In the genomic region with DNA sequence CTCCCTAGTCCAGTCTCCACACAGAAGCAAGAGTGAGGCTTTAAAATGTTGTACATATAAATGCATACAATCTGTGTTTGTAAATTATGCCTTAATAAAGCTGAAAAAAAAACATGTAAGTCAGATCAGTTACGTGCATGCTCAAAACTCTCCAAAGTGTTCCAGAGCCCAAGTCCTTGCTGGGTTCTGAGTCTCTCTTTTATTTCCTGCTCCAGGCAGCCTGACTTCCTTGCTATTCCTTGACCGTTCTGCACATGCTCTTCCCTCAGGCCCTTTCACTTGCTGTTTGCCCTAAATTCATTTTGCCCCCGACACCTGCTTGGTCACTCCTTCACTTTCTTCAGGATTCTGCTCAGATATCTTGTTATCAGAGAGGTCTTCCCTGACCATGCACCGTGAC, we compare ENCODE assay signal across 3 cellular contexts.
TF ChIP-seq lines count a peak whose summit lies in the region.

No MANE protein-coding gene starts in this region.

TF ChIP-seq in GM23338, 12 proteins besides CTCF, POLR2A, EP300 and RAD21:
- TF ChIP-seq ZNF114 (CRISPR knock-in tag; IDR thresholded peaks at IDR 0.05): no peak
- TF ChIP-seq JUNB (IDR thresholded peaks at IDR 0.05; ENCODE audit: unreplicated experiment): no peak
- TF ChIP-seq, protein P1, sequence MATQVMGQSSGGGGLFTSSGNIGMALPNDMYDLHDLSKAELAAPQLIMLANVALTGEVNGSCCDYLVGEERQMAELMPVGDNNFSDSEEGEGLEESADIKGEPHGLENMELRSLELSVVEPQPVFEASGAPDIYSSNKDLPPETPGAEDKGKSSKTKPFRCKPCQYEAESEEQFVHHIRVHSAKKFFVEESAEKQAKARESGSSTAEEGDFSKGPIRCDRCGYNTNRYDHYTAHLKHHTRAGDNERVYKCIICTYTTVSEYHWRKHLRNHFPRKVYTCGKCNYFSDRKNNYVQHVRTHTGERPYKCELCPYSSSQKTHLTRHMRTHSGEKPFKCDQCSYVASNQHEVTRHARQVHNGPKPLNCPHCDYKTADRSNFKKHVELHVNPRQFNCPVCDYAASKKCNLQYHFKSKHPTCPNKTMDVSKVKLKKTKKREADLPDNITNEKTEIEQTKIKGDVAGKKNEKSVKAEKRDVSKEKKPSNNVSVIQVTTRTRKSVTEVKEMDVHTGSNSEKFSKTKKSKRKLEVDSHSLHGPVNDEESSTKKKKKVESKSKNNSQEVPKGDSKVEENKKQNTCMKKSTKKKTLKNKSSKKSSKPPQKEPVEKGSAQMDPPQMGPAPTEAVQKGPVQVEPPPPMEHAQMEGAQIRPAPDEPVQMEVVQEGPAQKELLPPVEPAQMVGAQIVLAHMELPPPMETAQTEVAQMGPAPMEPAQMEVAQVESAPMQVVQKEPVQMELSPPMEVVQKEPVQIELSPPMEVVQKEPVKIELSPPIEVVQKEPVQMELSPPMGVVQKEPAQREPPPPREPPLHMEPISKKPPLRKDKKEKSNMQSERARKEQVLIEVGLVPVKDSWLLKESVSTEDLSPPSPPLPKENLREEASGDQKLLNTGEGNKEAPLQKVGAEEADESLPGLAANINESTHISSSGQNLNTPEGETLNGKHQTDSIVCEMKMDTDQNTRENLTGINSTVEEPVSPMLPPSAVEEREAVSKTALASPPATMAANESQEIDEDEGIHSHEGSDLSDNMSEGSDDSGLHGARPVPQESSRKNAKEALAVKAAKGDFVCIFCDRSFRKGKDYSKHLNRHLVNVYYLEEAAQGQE (IDR thresholded peaks at IDR 0.05; ENCODE audit: unreplicated experiment): no peak

TF ChIP-seq in WTC11, 78 proteins besides CTCF, POLR2A, EP300 and RAD21:
- TF ChIP-seq MLX (CRISPR knock-in tag; IDR thresholded peaks at IDR 0.05): no peak

TF ChIP-seq in H1, 55 proteins besides CTCF, POLR2A, EP300 and RAD21:
- TF ChIP-seq KDM5A (IDR thresholded peaks at IDR 0.05; ENCODE audit: low read length) (no peak), MAFK (IDR thresholded peaks at IDR 0.05; ENCODE audit: low read depth, low read length) (no peak), RNF2 (IDR thresholded peaks at IDR 0.05; ENCODE audit: borderline replicate concordance, low read depth, low read length, missing control alignments, poor library complexity, severe bottlenecking) (no peak), CEBPB (IDR thresholded peaks at IDR 0.05; ENCODE audit: low read depth, low read length) (no peak), FOSL1 (IDR thresholded peaks at IDR 0.05; ENCODE audit: insufficient read depth, low read depth, low read length) (no peak)
TF ChIP-seq in H1: peak in this region for 0.
